In the genomic region with DNA sequence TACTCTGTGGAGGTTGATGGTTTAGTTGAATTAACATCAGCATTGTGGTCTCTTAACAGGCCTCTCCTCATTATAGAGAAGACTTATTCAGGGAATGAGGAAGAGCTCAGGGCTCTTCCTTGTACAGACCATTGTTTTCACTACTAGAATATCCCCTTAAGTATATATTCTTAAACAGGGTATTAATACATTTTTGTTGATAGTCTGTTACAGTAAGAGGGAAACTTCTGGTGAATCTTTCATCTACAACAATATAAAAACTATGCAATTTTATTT, we compare ENCODE assay signal across 19 cellular contexts.
"Had no signal": no experiment of that assay in that cellular context is flagged by ENCODE, and none has a peak within 500 bp of the region (broad histone marks: within the 10 kb centered on the region; RNA-seq: fewer than 3 reads in every experiment).

No MANE protein-coding gene starts in this region.

- H3K4me3 Mint-ChIP-seq: activated naive CD4-positive, alpha-beta T cell treated with anti-CD3 and anti-CD28 coated beads for 36 hours; activated naive CD8-positive, alpha-beta T cell treated with anti-CD3 and anti-CD28 coated beads, Interleukin-2, amount 50 U/mL, for 24 hours; activated T-cell treated with anti-CD3 and anti-CD28 coated beads, Interleukin-2, amount 50 U/mL, for 4 hours; dendritic cell treated with granulocyte-macrophage colony-stimulating factor and Interleukin-4, amounts not matched to agents 40 ng/mL and 50 ng/mL, for 4 days; natural killer cell; stimulated activated naive CD8-positive, alpha-beta T cell treated with anti-CD3 and anti-CD28 coated beads, Interleukin-15, amount 100 ng/mL, for 72 hours; T-helper 1 cell treated with Interleukin-12 subunit alpha and Interleukin-12 subunit beta and Interleukin-4 antibody, amounts not matched to agents 30 μg/mL and 1 μg/mL, for 36 hours had no signal

- ATAC-seq: activated CD4-positive, CD25-positive, alpha-beta regulatory T cell treated with anti-CD3 and anti-CD28 coated beads, Interleukin-2, amount 50 U/mL, for 24 hours; activated naive CD8-positive, alpha-beta T cell treated with anti-CD3 and anti-CD28 coated beads, Interleukin-2, amount 50 U/mL, for 24 hours; activated T-cell treated with anti-CD3 and anti-CD28 coated beads, Interleukin-2, amount 50 U/mL, for 4 hours; natural killer cell; stimulated activated naive CD8-positive, alpha-beta T cell treated with anti-CD3 and anti-CD28 coated beads, Interleukin-15, amount 100 ng/mL, for 72 hours had no signal

- H2AFZ ChIP-seq: hepatocyte, parathyroid adenoma had no signal

- DNase-seq: activated CD4-positive, alpha-beta T cell treated with anti-CD3 and anti-CD28 coated beads, Interleukin-2, amount 50 U/mL, for 1 hour; activated CD8-positive, alpha-beta memory T cell treated with anti-CD3 and anti-CD28 coated beads, Interleukin-2, amount 50 U/mL, for 4 hours; activated naive CD4-positive, alpha-beta T cell treated with anti-CD3 and anti-CD28 coated beads for 36 hours; activated naive CD8-positive, alpha-beta T cell treated with anti-CD3 and anti-CD28 coated beads, Interleukin-2, amount 50 U/mL, for 24 hours; activated T-cell treated with anti-CD3 and anti-CD28 coated beads, Interleukin-2, amount 50 U/mL, for 4 hours; anterior cingulate cortex; effector CD8-positive, alpha-beta T cell; mesenchymal stem cell; natural killer cell; stimulated activated CD4-positive, alpha-beta T cell treated with anti-CD3 and anti-CD28 coated beads, Interleukin-4, amount 100 ng/mL, for 1 hour; stimulated activated naive CD8-positive, alpha-beta T cell treated with anti-CD3 and anti-CD28 coated beads, Interleukin-15, amount 100 ng/mL, for 72 hours; testis had no signal

- H3K9me3 ChIP-seq: neutrophil, testis had no signal

- H3K79me2 ChIP-seq: hepatocyte, parathyroid adenoma had no signal

- H3K9me3 Mint-ChIP-seq: activated naive CD4-positive, alpha-beta T cell treated with anti-CD3 and anti-CD28 coated beads for 36 hours; activated naive CD8-positive, alpha-beta T cell treated with anti-CD3 and anti-CD28 coated beads, Interleukin-2, amount 50 U/mL, for 24 hours; activated T-cell treated with anti-CD3 and anti-CD28 coated beads, Interleukin-2, amount 50 U/mL, for 4 hours; dendritic cell treated with granulocyte-macrophage colony-stimulating factor and Interleukin-4, amounts not matched to agents 40 ng/mL and 50 ng/mL, for 4 days; natural killer cell; stimulated activated naive CD8-positive, alpha-beta T cell treated with anti-CD3 and anti-CD28 coated beads, Interleukin-15, amount 100 ng/mL, for 72 hours; T-helper 1 cell treated with Interleukin-12 subunit alpha and Interleukin-12 subunit beta and Interleukin-4 antibody, amounts not matched to agents 30 μg/mL and 1 μg/mL, for 36 hours had no signal

- H3K9ac ChIP-seq: parathyroid adenoma had no signal

- H3K4me1 ChIP-seq: parathyroid adenoma, testis had no signal

- H3K4me3 ChIP-seq: hepatocyte, smooth muscle cell, testis had no signal

- H3K4me2 ChIP-seq: hepatocyte, smooth muscle cell had no signal

- H3K36me3 Mint-ChIP-seq: natural killer cell had no signal

- H3K4me1 Mint-ChIP-seq: activated naive CD8-positive, alpha-beta T cell treated with anti-CD3 and anti-CD28 coated beads, Interleukin-2, amount 50 U/mL, for 24 hours; natural killer cell; stimulated activated naive CD8-positive, alpha-beta T cell treated with anti-CD3 and anti-CD28 coated beads, Interleukin-15, amount 100 ng/mL, for 72 hours had no signal

- H3K27ac ChIP-seq: hepatocyte, neutrophil, parathyroid adenoma, testis had no signal

- H3K27ac Mint-ChIP-seq: activated naive CD4-positive, alpha-beta T cell treated with anti-CD3 and anti-CD28 coated beads for 36 hours; activated naive CD8-positive, alpha-beta T cell treated with anti-CD3 and anti-CD28 coated beads, Interleukin-2, amount 50 U/mL, for 24 hours; dendritic cell treated with granulocyte-macrophage colony-stimulating factor and Interleukin-4, amounts not matched to agents 40 ng/mL and 50 ng/mL, for 4 days; natural killer cell; stimulated activated naive CD8-positive, alpha-beta T cell treated with anti-CD3 and anti-CD28 coated beads, Interleukin-15, amount 100 ng/mL, for 72 hours; T-helper 1 cell treated with Interleukin-12 subunit alpha and Interleukin-12 subunit beta and Interleukin-4 antibody, amounts not matched to agents 30 μg/mL and 1 μg/mL, for 36 hours had no signal

- H3K27me3 Mint-ChIP-seq: dendritic cell treated with granulocyte-macrophage colony-stimulating factor and Interleukin-4, amounts not matched to agents 40 ng/mL and 50 ng/mL, for 4 days had no signal

- H3K36me3 ChIP-seq: neutrophil had no signal

- H3K27me3 ChIP-seq: hepatocyte, neutrophil, testis had no signal
